In genomic region chr5:61525573-61526142, GRCh38 we compare ENCODE assay signal across 18 cellular contexts.
DNase-seq lines count a peak whose midpoint lies in the region; ATAC-seq, FAIRE-seq and TF ChIP-seq lines count a peak whose summit lies in the region.
"Had no signal": no experiment of that assay in that cellular context is flagged by ENCODE, and none has a peak within 500 bp of the region (broad histone marks: within the 10 kb centered on the region; RNA-seq: fewer than 3 reads in every experiment).

No MANE protein-coding gene starts in this region.

- ATAC-seq in foreskin keratinocyte: peak; percentile 48
- no peak for ATAC-seq in GM19035 (IDR thresholded peaks at IDR 0.05; ENCODE audit: unreplicated experiment)
- no peak for ATAC-seq in heart left ventricle

- H3K4me1 ChIP-seq in astrocyte (ENCODE audit: insufficient read depth, low read length) (peaks cover 6% of the 10 kb centered on the region), foreskin keratinocyte (no peaks in the 10 kb centered on the region), heart left ventricle (peaks cover 0 to 7% (median 0%) of the 10 kb centered on the region in 12 donors)

- DNase-seq in HTR-8/SVneo (ENCODE audit: insufficient read length, low spot score) (no peak), astrocyte (ENCODE audit: low read depth) (peak; percentile 75), foreskin keratinocyte (peak in 1 of 2 donors; percentile 22), osteocyte (ENCODE audit: extremely low spot score, unreplicated experiment) (no peak), H54 (ENCODE audit: insufficient read length, low spot score) (no peak), heart left ventricle (no peak)
- no peak for DNase-seq in activated CD8-positive, alpha-beta memory T cell treated with anti-CD3 and anti-CD28 coated beads, Interleukin-2, amount 50 U/mL, for 48 hours
- DNase-seq: activated CD4-positive, alpha-beta T cell treated with anti-CD3 and anti-CD28 coated beads, Interleukin-2, amount 10 ng/mL, durations not matched to agents 24 days and 14 days; activated T-cell treated with anti-CD3 and anti-CD28 coated beads, Interleukin-2, amount 50 U/mL, for 24 hours; KBM-7; NCI-H1417; NCI-H226; SIG-M5; T-helper 9 cell had no signal

- H3K9me3 ChIP-seq in astrocyte (ENCODE audit: insufficient read depth, low read depth, low read length) (no peaks in the 10 kb centered on the region), heart left ventricle (no peaks in the 10 kb centered on the region)

- no peak overlapping the region for H3K9ac ChIP-seq in astrocyte (ENCODE audit: low read length)

- peaks cover 4% of the 10 kb centered on the region for H3K79me2 ChIP-seq in astrocyte (ENCODE audit: insufficient read depth, low read length)

- peaks cover 16% of the 10 kb centered on the region for H3K36me3 ChIP-seq in astrocyte (ENCODE audit: insufficient read depth, low read length)
- H3K36me3 ChIP-seq in heart left ventricle: peaks cover 0 to 68% (median 20%) of the 10 kb centered on the region in 9 donors

- H3K4me3 Mint-ChIP-seq in astrocyte (ENCODE audit: unreplicated experiment) (no peak overlapping the region), osteocyte (ENCODE audit: unreplicated experiment) (no peak overlapping the region)
- H3K4me3 Mint-ChIP-seq: activated CD4-positive, alpha-beta T cell treated with anti-CD3 and anti-CD28 coated beads, Interleukin-2, amount 10 ng/mL, durations not matched to agents 24 days and 14 days; activated naive CD8-positive, alpha-beta T cell; activated T-cell treated with anti-CD3 and anti-CD28 coated beads, Interleukin-2, amount 50 U/mL, for 24 hours; central memory CD8-positive, alpha-beta T cell had no signal

- H2AFZ ChIP-seq in astrocyte (ENCODE audit: low read depth, low read length): no peak overlapping the region

- peak overlapping the region; percentile 44 for H3K4me2 ChIP-seq in astrocyte (ENCODE audit: low read length)

- intact Hi-C loops in heart left ventricle (cut with DNase I): no loop called here

- H3K27ac ChIP-seq in astrocyte (ENCODE audit: low read depth, low read length) (peak overlapping the region; percentile 25), foreskin keratinocyte (no peak overlapping the region), heart left ventricle (no peak overlapping the region)

- H3K9me3 Mint-ChIP-seq in astrocyte (ENCODE audit: unreplicated experiment) (no peaks in the 10 kb centered on the region), osteocyte (ENCODE audit: unreplicated experiment) (no peaks in the 10 kb centered on the region)
- H3K9me3 Mint-ChIP-seq: activated CD4-positive, alpha-beta T cell treated with anti-CD3 and anti-CD28 coated beads, Interleukin-2, amount 10 ng/mL, durations not matched to agents 24 days and 14 days; activated T-cell treated with anti-CD3 and anti-CD28 coated beads, Interleukin-2, amount 50 U/mL, for 24 hours; central memory CD8-positive, alpha-beta T cell had no signal

- peaks cover 29% of the 10 kb centered on the region for H4K20me1 ChIP-seq in astrocyte (ENCODE audit: insufficient read depth, low read length)

- TF ChIP-seq POLR2A in H54 (IDR thresholded peaks at IDR 0.05; ENCODE audit: low read depth, low read length): no peak
- no peak for TF ChIP-seq POLR2A in heart left ventricle (IDR thresholded peaks at IDR 0.05)

- FAIRE-seq in HTR-8/SVneo (lab: Jason Lieb, UNC) (peak; percentile 26), astrocyte (lab: Jason Lieb, UNC) (no peak), H54 (lab: Jason Lieb, UNC) (no peak)
- FAIRE-seq: endothelial cell of umbilical vein had no signal

- H3K4me3 ChIP-seq in astrocyte (ENCODE audit: insufficient read depth, low read depth, low read length): no peak overlapping the region
- H3K4me3 ChIP-seq in heart left ventricle: no peak overlapping the region

- peaks cover 20% of the 10 kb centered on the region for H3K36me3 Mint-ChIP-seq in astrocyte (ENCODE audit: low read depth, unreplicated experiment)
- peaks cover 28% of the 10 kb centered on the region for H3K36me3 Mint-ChIP-seq in osteocyte (ENCODE audit: unreplicated experiment)

- H3K27ac Mint-ChIP-seq in astrocyte (ENCODE audit: unreplicated experiment) (no peak overlapping the region), osteocyte (ENCODE audit: unreplicated experiment) (peak overlapping the region; percentile 42)
- H3K27ac Mint-ChIP-seq: activated CD4-positive, alpha-beta T cell treated with anti-CD3 and anti-CD28 coated beads, Interleukin-2, amount 10 ng/mL, durations not matched to agents 24 days and 14 days; activated naive CD8-positive, alpha-beta T cell; activated T-cell treated with anti-CD3 and anti-CD28 coated beads, Interleukin-2, amount 50 U/mL, for 24 hours had no signal

- no peak for TF ChIP-seq CTCF in astrocyte (IDR thresholded peaks at IDR 0.05; ENCODE audit: insufficient read depth, low read depth, low read length)
- TF ChIP-seq CTCF in foreskin keratinocyte (conservative IDR thresholded peaks at IDR 0.05): no peak
- TF ChIP-seq CTCF in osteocyte (IDR thresholded peaks at IDR 0.05): no peak
- no peak for TF ChIP-seq CTCF in heart left ventricle (IDR thresholded peaks at IDR 0.05)

- H3K27me3 Mint-ChIP-seq in astrocyte (ENCODE audit: low read depth, unreplicated experiment): no peaks in the 10 kb centered on the region
- no peaks in the 10 kb centered on the region for H3K27me3 Mint-ChIP-seq in osteocyte (ENCODE audit: unreplicated experiment)
- H3K27me3 Mint-ChIP-seq: activated CD4-positive, alpha-beta T cell treated with anti-CD3 and anti-CD28 coated beads, Interleukin-2, amount 10 ng/mL, durations not matched to agents 24 days and 14 days; activated naive CD8-positive, alpha-beta T cell; activated T-cell treated with anti-CD3 and anti-CD28 coated beads, Interleukin-2, amount 50 U/mL, for 24 hours; central memory CD8-positive, alpha-beta T cell had no signal

- WGBS in heart left ventricle, 4 donors: 87 to 93% (median 91%) methylated on average over 11 of the region's 11 CpGs

- H3K4me1 Mint-ChIP-seq in astrocyte (ENCODE audit: low read depth, unreplicated experiment) (no peaks in the 10 kb centered on the region), osteocyte (ENCODE audit: unreplicated experiment) (peaks cover 12% of the 10 kb centered on the region)
- H3K4me1 Mint-ChIP-seq: activated CD4-positive, alpha-beta T cell treated with anti-CD3 and anti-CD28 coated beads, Interleukin-2, amount 10 ng/mL, durations not matched to agents 24 days and 14 days; central memory CD8-positive, alpha-beta T cell had no signal

- H3K27me3 ChIP-seq in astrocyte (ENCODE audit: insufficient read depth, low read length) (no peaks in the 10 kb centered on the region), foreskin keratinocyte (no peaks in the 10 kb centered on the region), heart left ventricle (no peaks in the 10 kb centered on the region)
